ENCODE assay signal across 34 cellular contexts in genomic region chr1:199338760-199339159, GRCh38.
"Had no signal": no experiment of that assay in that cellular context is flagged by ENCODE, and none has a peak within 500 bp of the region (broad histone marks: within the 10 kb centered on the region; RNA-seq: fewer than 3 reads in every experiment).

No MANE protein-coding gene starts in this region.

- ATAC-seq: activated naive CD4-positive, alpha-beta T cell treated with anti-CD3 and anti-CD28 coated beads, Interleukin-2, amount 50 U/mL, for 72 hours; activated naive CD8-positive, alpha-beta T cell treated with anti-CD3 and anti-CD28 coated beads, Interleukin-2, amount 50 U/mL, for 24 hours; activated T-cell treated with anti-CD3 and anti-CD28 coated beads, Interleukin-2, amount 50 U/mL, for 4 hours; activated T-cell treated with anti-CD3 and anti-CD28 coated beads, Interleukin-2, amount 50 U/mL, for 72 hours; activated T-helper 17 cell treated with anti-CD3 and anti-CD28 coated beads, Interleukin-2, amount 50 U/mL, for 72 hours; body of pancreas had no signal

- DNase-seq: activated effector memory CD4-positive, alpha-beta T cell treated with anti-CD3 and anti-CD28 coated beads, Interleukin-2, amount 50 U/mL, for 16 hours; activated effector memory CD4-positive, alpha-beta T cell treated with Interleukin-2 at 50 U/mL for 16 hours; activated gamma-delta T cell; activated gamma-delta T cell treated with Interleukin-2 at 50 U/mL for 16 hours; activated naive CD4-positive, alpha-beta T cell; activated naive CD4-positive, alpha-beta T cell treated with anti-CD3 and anti-CD28 coated beads for 36 hours; activated naive CD4-positive, alpha-beta T cell treated with anti-CD3 and anti-CD28 coated beads, Interleukin-2, amount 10 ng/mL, durations not matched to agents 7 days and 5 days; activated naive CD4-positive, alpha-beta T cell treated with anti-CD3 and anti-CD28 coated beads, Interleukin-2, amount 50 U/mL, for 16 hours; activated naive CD4-positive, alpha-beta T cell treated with Interleukin-2 at 50 U/mL for 16 hours; activated naive CD8-positive, alpha-beta T cell treated with anti-CD3 and anti-CD28 coated beads for 36 hours; activated naive CD8-positive, alpha-beta T cell treated with anti-CD3 and anti-CD28 coated beads, Interleukin-2, amount 10 ng/mL, durations not matched to agents 7 days and 5 days; activated naive CD8-positive, alpha-beta T cell treated with anti-CD3 and anti-CD28 coated beads, Interleukin-2, amount 50 U/mL, for 24 hours; activated T-cell treated with anti-CD3 and anti-CD28 coated beads, Interleukin-2, amount 50 U/mL, for 1 hour; activated T-cell treated with anti-CD3 and anti-CD28 coated beads, Interleukin-2, amount 50 U/mL, for 24 hours; activated T-cell treated with anti-CD3 and anti-CD28 coated beads, Interleukin-2, amount 50 U/mL, for 4 hours; activated T-cell treated with anti-CD3 and anti-CD28 coated beads, Interleukin-2, amount 50 U/mL, for 48 hours; activated T-cell treated with anti-CD3 and anti-CD28 coated beads, Interleukin-2, amount 50 U/mL, for 72 hours; adrenal gland; amniotic stem cell; amygdala; anterior cingulate cortex; aorta; body of pancreas; brain microvascular endothelial cell; caudate nucleus; central memory CD4-positive, alpha-beta T cell; cerebellar nuclear complex had no signal

- H3K9me3 ChIP-seq: adrenal gland, ascending aorta, body of pancreas, breast epithelium had no signal

- H3K36me3 ChIP-seq: adrenal gland, ascending aorta, brain microvascular endothelial cell, breast epithelium, cardiac muscle cell had no signal

- H3K27me3 ChIP-seq: adrenal gland, ascending aorta, body of pancreas, brain microvascular endothelial cell, breast epithelium, cardiac muscle cell had no signal

- H3K27ac ChIP-seq: adrenal gland, ascending aorta, body of pancreas, brain microvascular endothelial cell, breast epithelium, cardiac muscle cell had no signal

- H3K4me1 ChIP-seq: adrenal gland, ascending aorta, body of pancreas, breast epithelium had no signal

- H3K4me3 ChIP-seq: adrenal gland, ascending aorta, body of pancreas, breast epithelium, cardiac muscle cell had no signal

- FAIRE-seq: astrocyte, bronchial epithelial cell had no signal
